In genomic region chr19:12995596-12996541, GRCh38 we compare ENCODE assay signal across 8 cellular contexts. TPM values are rescaled to one million over a fixed set of nuclear protein-coding genes. Genes with fewer than 3 reads are reported as not detected.
A peak's percentile ranks its signal among the peaks of the same experiment; 100 is the strongest.
DNase-seq lines count a peak whose midpoint lies in the region; ATAC-seq lines count a peak whose summit lies in the region.

No MANE protein-coding gene starts in this region.

- POLR2A ChIA-PET in activated CD8-positive, alpha-beta T cell treated with anti-CD3 and anti-CD28 coated beads, Interleukin-2, amount 10 ng/mL, durations not matched to agents 7 days and 5 days (lab: Charles Lee): no interaction called here

- peak overlapping the region; percentile 71 for H3K27ac Mint-ChIP-seq in activated naive CD4-positive, alpha-beta T cell treated with anti-CD3 and anti-CD28 coated beads, Interleukin-2, amount 50 U/mL, for 24 hours
- no peak overlapping the region for H3K27ac Mint-ChIP-seq in activated CD8-positive, alpha-beta T cell treated with anti-CD3 and anti-CD28 coated beads, Interleukin-2, amount 10 ng/mL, durations not matched to agents 7 days and 5 days

- ATAC-seq in activated CD8-positive, alpha-beta T cell treated with anti-CD3 and anti-CD28 coated beads, Interleukin-2, amount 10 ng/mL, durations not matched to agents 7 days and 5 days: peak; percentile 11
- peak; percentile 31 to 38 for ATAC-seq in left cardiac atrium
- ATAC-seq in sciatic nerve: no peak
- no peak for ATAC-seq in HG02623 (IDR thresholded peaks at IDR 0.05; ENCODE audit: unreplicated experiment)
- ATAC-seq in HG03378 (IDR thresholded peaks at IDR 0.05; ENCODE audit: unreplicated experiment): no peak

- no peaks in the 10 kb centered on the region for H3K36me3 Mint-ChIP-seq in activated naive CD4-positive, alpha-beta T cell treated with anti-CD3 and anti-CD28 coated beads, Interleukin-2, amount 50 U/mL, for 24 hours
- H3K36me3 Mint-ChIP-seq in activated CD8-positive, alpha-beta T cell treated with anti-CD3 and anti-CD28 coated beads, Interleukin-2, amount 10 ng/mL, durations not matched to agents 7 days and 5 days (ENCODE audit: low read depth): no peaks in the 10 kb centered on the region

- intact Hi-C loops in left cardiac atrium (cut with DNase I): loop anchor here in 1 of 2 donors (5.0 kb wide), 1 partner anchor 61 kb away; no protein-coding TSS in a partner anchor
- intact Hi-C loops in sciatic nerve (cut with DNase I): no loop called here

- no peaks in the 10 kb centered on the region for H3K27me3 Mint-ChIP-seq in activated naive CD4-positive, alpha-beta T cell treated with anti-CD3 and anti-CD28 coated beads, Interleukin-2, amount 50 U/mL, for 24 hours
- peaks cover 30% of the 10 kb centered on the region for H3K27me3 Mint-ChIP-seq in activated CD8-positive, alpha-beta T cell treated with anti-CD3 and anti-CD28 coated beads, Interleukin-2, amount 10 ng/mL, durations not matched to agents 7 days and 5 days (ENCODE audit: low read depth)

- H3K9me3 Mint-ChIP-seq in activated naive CD4-positive, alpha-beta T cell treated with anti-CD3 and anti-CD28 coated beads, Interleukin-2, amount 50 U/mL, for 24 hours: no peaks in the 10 kb centered on the region
- no peaks in the 10 kb centered on the region for H3K9me3 Mint-ChIP-seq in activated CD8-positive, alpha-beta T cell treated with anti-CD3 and anti-CD28 coated beads, Interleukin-2, amount 10 ng/mL, durations not matched to agents 7 days and 5 days (ENCODE audit: insufficient read depth)

- peak overlapping the region; percentile 92 for H3K4me3 Mint-ChIP-seq in activated naive CD4-positive, alpha-beta T cell treated with anti-CD3 and anti-CD28 coated beads, Interleukin-2, amount 50 U/mL, for 24 hours
- peak overlapping the region; percentile 45 for H3K4me3 Mint-ChIP-seq in activated CD8-positive, alpha-beta T cell treated with anti-CD3 and anti-CD28 coated beads, Interleukin-2, amount 10 ng/mL, durations not matched to agents 7 days and 5 days

- CTCF ChIA-PET in activated CD8-positive, alpha-beta T cell treated with anti-CD3 and anti-CD28 coated beads, Interleukin-2, amount 10 ng/mL, durations not matched to agents 7 days and 5 days (lab: Charles Lee): interaction anchor here (3.0 kb wide), 1 partner anchor 66 kb away, joined by 7 read pairs; no protein-coding TSS in a partner anchor

- H3K4me1 Mint-ChIP-seq in activated naive CD4-positive, alpha-beta T cell treated with anti-CD3 and anti-CD28 coated beads, Interleukin-2, amount 50 U/mL, for 24 hours: peaks cover 12% of the 10 kb centered on the region
- peaks cover 6% of the 10 kb centered on the region for H3K4me1 Mint-ChIP-seq in activated CD8-positive, alpha-beta T cell treated with anti-CD3 and anti-CD28 coated beads, Interleukin-2, amount 10 ng/mL, durations not matched to agents 7 days and 5 days (ENCODE audit: low read depth)

- DNase-seq in activated naive CD4-positive, alpha-beta T cell (lab: John Stamatoyannopoulos, UW): no peak
- DNase-seq in activated CD8-positive, alpha-beta T cell treated with anti-CD3 and anti-CD28 coated beads, Interleukin-2, amount 10 ng/mL, durations not matched to agents 7 days and 5 days: no peak
- DNase-seq in left cardiac atrium: no peak
- DNase-seq in sciatic nerve (ENCODE audit: low spot score): peak; percentile 68
- no peak for DNase-seq in SK-N-DZ (ENCODE audit: low spot score)

RNA-seq across cellular contexts. Expression of gene NFIX, which starts 0.6 kb away (rescaled TPM):
- total RNA-seq in activated CD8-positive, alpha-beta T cell treated with anti-CD3 and anti-CD28 coated beads, Interleukin-2, amount 10 ng/mL, durations not matched to agents 7 days and 5 days: 1 to 10 TPM in 1 of 2 experiments, under 1 TPM in 1; 0.40 to 1.4 TPM
- total RNA-seq in left cardiac atrium (100 to 1,000 TPM; 117 to 133 TPM), sciatic nerve (131 TPM)
- 0.15 and 0.17 TPM in 2 replicates for polyA plus RNA-seq in SK-N-DZ (2014; cell fraction: cytosol; rRNA removed)
- 0.09 and 0.22 TPM in 2 replicates for polyA plus RNA-seq in SK-N-DZ (2014; cell fraction: nucleus; rRNA removed)

RNA-seq across cellular contexts. Expression of gene DAND5, which starts 26.5 kb away (rescaled TPM):
- under 1 TPM; 0.21 to 0.34 TPM for total RNA-seq in activated CD8-positive, alpha-beta T cell treated with anti-CD3 and anti-CD28 coated beads, Interleukin-2, amount 10 ng/mL, durations not matched to agents 7 days and 5 days
- total RNA-seq in left cardiac atrium: 1 to 10 TPM; 5.2 to 7.0 TPM
- not detected for total RNA-seq in sciatic nerve
- not detected in 2 replicates for polyA plus RNA-seq in SK-N-DZ (2014; cell fraction: cytosol; rRNA removed)
- not detected in 2 replicates for polyA plus RNA-seq in SK-N-DZ (2014; cell fraction: nucleus; rRNA removed)

RNA-seq across cellular contexts. Expression of gene GADD45GIP1, which starts 38.8 kb away (rescaled TPM):
- 10 to 100 TPM; 23.4 to 25.4 TPM for total RNA-seq in activated CD8-positive, alpha-beta T cell treated with anti-CD3 and anti-CD28 coated beads, Interleukin-2, amount 10 ng/mL, durations not matched to agents 7 days and 5 days
- total RNA-seq in left cardiac atrium (10 to 100 TPM; 25.5 to 28.1 TPM), sciatic nerve (13.7 TPM)
- 33.3 and 37.3 TPM in 2 replicates for polyA plus RNA-seq in SK-N-DZ (2014; cell fraction: cytosol; rRNA removed)
- 18.4 and 25.6 TPM in 2 replicates for polyA plus RNA-seq in SK-N-DZ (2014; cell fraction: nucleus; rRNA removed)

RNA-seq across cellular contexts. Expression of gene RAD23A, which starts 50.2 kb away (rescaled TPM):
- 100 to 1,000 TPM; 138 to 140 TPM for total RNA-seq in activated CD8-positive, alpha-beta T cell treated with anti-CD3 and anti-CD28 coated beads, Interleukin-2, amount 10 ng/mL, durations not matched to agents 7 days and 5 days
- total RNA-seq in left cardiac atrium (100 to 1,000 TPM; 113 to 131 TPM), sciatic nerve (102 TPM)
- polyA plus RNA-seq in SK-N-DZ (2014; cell fraction: cytosol; rRNA removed): 103 and 107 TPM in 2 replicates
- 122 and 155 TPM in 2 replicates for polyA plus RNA-seq in SK-N-DZ (2014; cell fraction: nucleus; rRNA removed)

RNA-seq across cellular contexts. Expression of gene CALR, which starts 57.5 kb away (rescaled TPM):
- 100 to 1,000 TPM; 875 to 886 TPM for total RNA-seq in activated CD8-positive, alpha-beta T cell treated with anti-CD3 and anti-CD28 coated beads, Interleukin-2, amount 10 ng/mL, durations not matched to agents 7 days and 5 days
- 100 to 1,000 TPM; 627 to 707 TPM for total RNA-seq in left cardiac atrium
- total RNA-seq in sciatic nerve: 454 TPM
- polyA plus RNA-seq in SK-N-DZ (2014; cell fraction: cytosol; rRNA removed): 519 and 594 TPM in 2 replicates
- 267 and 339 TPM in 2 replicates for polyA plus RNA-seq in SK-N-DZ (2014; cell fraction: nucleus; rRNA removed)

Comparison
In these comparisons a context has a peak if more than half of its experiments do, and no peak if none do; other contexts are left out.
1. ATAC-seq: peak in activated CD8-positive, alpha-beta T cell treated with anti-CD3 and anti-CD28 coated beads, Interleukin-2, amount 10 ng/mL, durations not matched to agents 7 days and 5 days (single experiment) and left cardiac atrium (2 of 2); none in sciatic nerve (single experiment), HG02623 (single experiment) and HG03378 (single experiment).
2. RNA of gene NFIX, which starts 0.6 kb away (total RNA-seq): 117 to 133 TPM in left cardiac atrium and 131 TPM in sciatic nerve (single experiment); 0.40 to 1.4 TPM in activated CD8-positive, alpha-beta T cell treated with anti-CD3 and anti-CD28 coated beads, Interleukin-2, amount 10 ng/mL, durations not matched to agents 7 days and 5 days; every median in the first group is over 10 times any median in the second.